In the genomic region with DNA sequence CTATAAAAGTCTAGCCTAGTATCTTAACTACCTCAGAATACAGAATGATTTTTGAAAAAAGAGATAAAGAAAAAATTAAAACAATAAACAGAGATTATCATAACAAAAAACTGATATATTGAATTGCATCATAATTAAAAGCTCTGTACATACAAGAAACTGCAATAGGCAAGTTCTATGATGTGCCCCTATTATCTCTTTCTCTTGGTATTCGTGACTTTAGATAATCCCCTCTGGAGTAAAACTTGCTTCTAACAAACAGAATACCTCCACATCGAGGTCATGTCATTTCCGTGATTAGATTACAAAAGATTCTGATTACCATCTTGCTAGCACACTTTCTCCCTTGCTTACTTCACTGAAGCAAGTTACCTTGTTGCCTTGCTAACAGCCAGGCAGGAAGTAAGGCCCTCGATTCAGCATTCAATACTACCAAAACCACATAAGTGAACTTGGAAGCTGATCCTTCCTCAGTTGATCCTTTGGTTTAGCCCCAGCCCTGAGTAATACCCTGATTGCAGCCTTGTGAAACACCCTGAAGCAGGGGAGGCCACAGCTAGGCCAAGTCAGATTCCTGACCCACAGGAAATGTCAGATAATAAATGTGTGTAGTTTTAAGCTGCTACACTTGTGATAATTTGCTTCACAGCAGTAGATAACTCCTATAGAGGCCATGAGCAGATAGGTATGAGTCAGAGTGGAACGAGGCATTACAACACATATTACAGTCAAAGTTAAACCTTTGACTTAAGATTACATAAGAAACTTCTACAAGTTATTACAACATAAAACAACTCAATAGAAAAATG, we compare ENCODE assay signal across 1 cellular context.
TF ChIP-seq lines count a peak whose summit lies in the region.

No MANE protein-coding gene starts in this region.

TF ChIP-seq in H1, 55 proteins besides CTCF, POLR2A, EP300 and RAD21:
- no peak for TF ChIP-seq KDM5A (IDR thresholded peaks at IDR 0.05; ENCODE audit: low read length)
- no peak for TF ChIP-seq YY1 (IDR thresholded peaks at IDR 0.05; ENCODE audit: low read depth, low read length)
- TF ChIP-seq SAP30 (IDR thresholded peaks at IDR 0.05; ENCODE audit: insufficient read depth, insufficient replicate concordance, low read length), result no peak
- TF ChIP-seq, protein P1, sequence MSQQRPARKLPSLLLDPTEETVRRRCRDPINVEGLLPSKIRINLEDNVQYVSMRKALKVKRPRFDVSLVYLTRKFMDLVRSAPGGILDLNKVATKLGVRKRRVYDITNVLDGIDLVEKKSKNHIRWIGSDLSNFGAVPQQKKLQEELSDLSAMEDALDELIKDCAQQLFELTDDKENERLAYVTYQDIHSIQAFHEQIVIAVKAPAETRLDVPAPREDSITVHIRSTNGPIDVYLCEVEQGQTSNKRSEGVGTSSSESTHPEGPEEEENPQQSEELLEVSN (IDR thresholded peaks at IDR 0.05), result no peak
- TF ChIP-seq, protein P2, sequence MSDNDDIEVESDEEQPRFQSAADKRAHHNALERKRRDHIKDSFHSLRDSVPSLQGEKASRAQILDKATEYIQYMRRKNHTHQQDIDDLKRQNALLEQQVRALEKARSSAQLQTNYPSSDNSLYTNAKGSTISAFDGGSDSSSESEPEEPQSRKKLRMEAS (IDR thresholded peaks at IDR 0.05), result no peak
- TF ChIP-seq RNF2 (IDR thresholded peaks at IDR 0.05; ENCODE audit: borderline replicate concordance, low read depth, low read length, missing control alignments, poor library complexity, severe bottlenecking), result no peak
- no peak for TF ChIP-seq JUN (IDR thresholded peaks at IDR 0.05; ENCODE audit: low read depth, low read length)
- TF ChIP-seq, protein P3, sequence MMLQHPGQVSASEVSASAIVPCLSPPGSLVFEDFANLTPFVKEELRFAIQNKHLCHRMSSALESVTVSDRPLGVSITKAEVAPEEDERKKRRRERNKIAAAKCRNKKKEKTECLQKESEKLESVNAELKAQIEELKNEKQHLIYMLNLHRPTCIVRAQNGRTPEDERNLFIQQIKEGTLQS (IDR thresholded peaks at IDR 0.05; ENCODE audit: insufficient read depth, low read depth, low read length), result no peak
- TF ChIP-seq CHD2 (IDR thresholded peaks at IDR 0.05; ENCODE audit: low read length), result no peak
- TF ChIP-seq KDM4A (IDR thresholded peaks at IDR 0.05; ENCODE audit: low read depth, low read length, severe bottlenecking), result no peak
- TF ChIP-seq MAFK (IDR thresholded peaks at IDR 0.05; ENCODE audit: low read depth, low read length), result no peak
- no peak for TF ChIP-seq SP2 (IDR thresholded peaks at IDR 0.05; ENCODE audit: low read length)
- TF ChIP-seq, protein P4, sequence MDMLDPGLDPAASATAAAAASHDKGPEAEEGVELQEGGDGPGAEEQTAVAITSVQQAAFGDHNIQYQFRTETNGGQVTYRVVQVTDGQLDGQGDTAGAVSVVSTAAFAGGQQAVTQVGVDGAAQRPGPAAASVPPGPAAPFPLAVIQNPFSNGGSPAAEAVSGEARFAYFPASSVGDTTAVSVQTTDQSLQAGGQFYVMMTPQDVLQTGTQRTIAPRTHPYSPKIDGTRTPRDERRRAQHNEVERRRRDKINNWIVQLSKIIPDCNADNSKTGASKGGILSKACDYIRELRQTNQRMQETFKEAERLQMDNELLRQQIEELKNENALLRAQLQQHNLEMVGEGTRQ (IDR thresholded peaks at IDR 0.05; ENCODE audit: low read length), result no peak
- TF ChIP-seq RXRA (IDR thresholded peaks at IDR 0.05; ENCODE audit: insufficient read depth, low read depth, low read length), result no peak
- no peak for TF ChIP-seq SIRT6 (IDR thresholded peaks at IDR 0.05; ENCODE audit: low read length)
TF ChIP-seq in H1: peak in this region for 0.
